In the genomic region with DNA sequence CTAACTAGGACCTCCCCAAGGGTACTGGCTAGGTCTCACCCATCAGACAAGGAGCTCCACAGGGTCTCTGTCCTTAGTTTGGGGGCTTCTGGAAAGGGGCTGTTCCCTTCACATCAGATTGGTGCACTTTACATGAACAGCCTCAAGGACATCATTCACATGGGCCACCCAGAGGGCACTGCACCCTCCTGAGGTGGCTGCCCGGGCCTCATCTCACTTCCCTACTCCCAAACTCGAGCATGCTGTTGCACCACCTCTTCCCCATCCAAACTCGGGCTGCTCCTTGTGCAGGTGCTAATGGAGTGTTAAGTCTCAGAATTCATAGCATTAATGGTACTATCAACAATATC, we compare ENCODE assay signal across 17 cellular contexts. TPM values are rescaled to one million over a fixed set of nuclear protein-coding genes. Genes with fewer than 3 reads are reported as not detected.
DNase-seq lines count a peak whose midpoint lies in the region; ATAC-seq, FAIRE-seq and TF ChIP-seq lines count a peak whose summit lies in the region.
"Had no signal": no experiment of that assay in that cellular context is flagged by ENCODE, and none has a peak within 500 bp of the region (broad histone marks: within the 10 kb centered on the region; RNA-seq: fewer than 3 reads in every experiment).

No MANE protein-coding gene starts in this region.

- no peaks in the 10 kb centered on the region for H3K9me3 ChIP-seq in CD4-positive, alpha-beta T cell (ENCODE audit: control insufficient read depth, low read length)
- no peaks in the 10 kb centered on the region for H3K9me3 ChIP-seq in GM12878 (replicated peaks; ENCODE audit: control insufficient read depth, insufficient read depth, low read length)
- H3K9me3 ChIP-seq: thoracic aorta had no signal

- H3K4me3 Mint-ChIP-seq in CD4-positive, alpha-beta T cell: no peak overlapping the region
- H3K4me3 Mint-ChIP-seq in GM23338: no peak overlapping the region
- H3K4me3 Mint-ChIP-seq: mesothelial cell of epicardium; T-helper 2 cell treated with Interferon-gamma antibody and Interleukin-4, amounts not matched to agents 5 μg/mL and 100 μg/mL, for 36 hours had no signal

- no peaks in the 10 kb centered on the region for H3K9me3 Mint-ChIP-seq in CD4-positive, alpha-beta T cell
- H3K9me3 Mint-ChIP-seq in GM23338: no peaks in the 10 kb centered on the region
- H3K9me3 Mint-ChIP-seq: mesothelial cell of epicardium; T-helper 2 cell treated with Interferon-gamma antibody and Interleukin-4, amounts not matched to agents 5 μg/mL and 100 μg/mL, for 36 hours had no signal

- no peaks in the 10 kb centered on the region for H3F3A ChIP-seq in GM23338 (replicated peaks; ENCODE audit: low read depth)

- H3K27me3 Mint-ChIP-seq in CD4-positive, alpha-beta T cell: no peaks in the 10 kb centered on the region
- H3K27me3 Mint-ChIP-seq in GM23338 (ENCODE audit: insufficient read depth, low read depth, poor library complexity): peaks cover 1% of the 10 kb centered on the region

- H4K20me1 ChIP-seq in GM12878 (ENCODE audit: control insufficient read depth, insufficient read depth): no peaks in the 10 kb centered on the region
- H4K20me1 ChIP-seq in GM23338 (replicated peaks; ENCODE audit: insufficient read depth): no peaks in the 10 kb centered on the region

- H2AFZ ChIP-seq in GM12878 (ENCODE audit: control insufficient read depth, low read depth, low read length) (no peak overlapping the region), GM23338 (no peak overlapping the region)
- H2AFZ ChIP-seq: hepatocyte had no signal

- H3K9me2 ChIP-seq in GM23338 (ENCODE audit: insufficient read depth): no peaks in the 10 kb centered on the region

- H3K27ac Mint-ChIP-seq in CD4-positive, alpha-beta T cell: peak overlapping the region; percentile 65
- no peak overlapping the region for H3K27ac Mint-ChIP-seq in GM23338
- H3K27ac Mint-ChIP-seq: mesothelial cell of epicardium; T-helper 2 cell treated with Interferon-gamma antibody and Interleukin-4, amounts not matched to agents 5 μg/mL and 100 μg/mL, for 36 hours had no signal

- peak; percentile 8; the same call in 1 of the 2 replicates for TF ChIP-seq POLR2A in GM12878 (IDR thresholded peaks at IDR 0.05; ENCODE audit: low read depth, low read length)

- peaks cover 72% of the 10 kb centered on the region for H3K4me1 ChIP-seq in GM12878 (ENCODE audit: control insufficient read depth, insufficient read depth, low read length)
- no peaks in the 10 kb centered on the region for H3K4me1 ChIP-seq in GM23338 (ENCODE audit: insufficient read depth)

- in situ Hi-C loops in GM12878 (cut with MboI): no loop called here

- no peaks in the 10 kb centered on the region for H3K36me3 Mint-ChIP-seq in CD4-positive, alpha-beta T cell (ENCODE audit: low read depth)
- H3K36me3 Mint-ChIP-seq in GM23338 (ENCODE audit: low read depth): no peaks in the 10 kb centered on the region
- H3K36me3 Mint-ChIP-seq: mesothelial cell of epicardium had no signal

- no peak for DNase-seq in CD4-positive, alpha-beta T cell
- DNase-seq in GM12878 (ENCODE audit: low read depth, low spot score) (no peak), NCI-H524 treated with DMSO at 0.1 percent for 48 hours (lab: John Stamatoyannopoulos, UW) (no peak), GM23338 (ENCODE audit: low spot score) (no peak), CD1c-positive myeloid dendritic cell (ENCODE audit: extremely low spot score) (no peak)
- DNase-seq: GDM1, NCI-H1694, Right ventricle myocardium superior had no signal

- no peak for TF ChIP-seq CTCF in CD4-positive, alpha-beta T cell (IDR thresholded peaks at IDR 0.05)
- no peak for TF ChIP-seq CTCF in GM12878 (IDR thresholded peaks at IDR 0.05 in 2 of 3, conservative IDR thresholded peaks at IDR 0.05 in 1 of 3; ENCODE audit: control insufficient read depth in 2 of 3, extremely low read depth in 1 of 3, insufficient read depth in 1 of 3, low read depth in 3 of 3, low read length in 3 of 3)
- TF ChIP-seq CTCF in GM23338 (conservative IDR thresholded peaks at IDR 0.05; ENCODE audit: low read depth in 2 of 2): no peak

- TF ChIP-seq RAD21 in GM12878 (IDR thresholded peaks at IDR 0.05; ENCODE audit: insufficient read depth, low read depth, low read length): no peak

- H3K27me3 ChIP-seq in CD4-positive, alpha-beta T cell (ENCODE audit: control insufficient read depth, insufficient read depth, low read length): no peaks in the 10 kb centered on the region
- H3K27me3 ChIP-seq in GM12878 (replicated peaks in 1 of 2; ENCODE audit: control insufficient read depth in 2 of 2, insufficient read depth in 2 of 2, low read length in 1 of 2) (no peaks in the 10 kb centered on the region), GM23338 (ENCODE audit: insufficient read depth) (no peaks in the 10 kb centered on the region)
- H3K27me3 ChIP-seq: hepatocyte had no signal

- H3K4me1 Mint-ChIP-seq in CD4-positive, alpha-beta T cell (ENCODE audit: low read depth): peaks cover 6% of the 10 kb centered on the region
- peaks cover 21% of the 10 kb centered on the region; the same call in 2 of the 3 replicates for H3K4me1 Mint-ChIP-seq in GM23338

- POLR2A ChIA-PET in CD4-positive, alpha-beta T cell (lab: Charles Lee): no interaction called here
- POLR2A ChIA-PET in GM12878 (lab: Charles Lee): interaction anchor here (0.5 to 3.1 kb wide), 10 partner anchors 8 to 101 kb away, joined by 3 to 19 read pairs (median 6); partner anchors contain the start of gene RAB11A

- SMC1A ChIA-PET in GM12878 (lab: Charles Lee; ENCODE audit: uncharacterized antibody, unreplicated experiment): interaction anchor here (0.7 to 6.6 kb wide), 30 partner anchors 11 to 582 kb away, joined by 3 to 70 read pairs (median 5); partner anchors contain the start of genes DENND4A and RAB11A

- TF ChIP-seq EP300 in GM12878 (IDR thresholded peaks at IDR 0.05; ENCODE audit: borderline replicate concordance in 1 of 2, control insufficient read depth in 1 of 2, low read depth in 2 of 2, low read length in 2 of 2): no peak

- H3K4me3 ChIP-seq in GM12878 (no peak overlapping the region), GM23338 (no peak overlapping the region)
- H3K4me3 ChIP-seq: hepatocyte had no signal

- H3K79me2 ChIP-seq in GM12878 (ENCODE audit: control insufficient read depth, insufficient read depth, low read length) (no peaks in the 10 kb centered on the region), GM23338 (replicated peaks; ENCODE audit: insufficient read depth) (no peaks in the 10 kb centered on the region)
- H3K79me2 ChIP-seq: hepatocyte had no signal

- no peak for ATAC-seq in CD4-positive, alpha-beta T cell (ENCODE audit: poor library complexity)
- peak; percentile 2 for ATAC-seq in GM19025 (IDR thresholded peaks at IDR 0.05; ENCODE audit: low read depth, unreplicated experiment)
- ATAC-seq in HG03432 (IDR thresholded peaks at IDR 0.05; ENCODE audit: unreplicated experiment): peak; percentile 15
- ATAC-seq in GM12878: no peak
- ATAC-seq in GM23338: no peak
- ATAC-seq in GM21723 (IDR thresholded peaks at IDR 0.05; ENCODE audit: unreplicated experiment): no peak

- RAD21 ChIA-PET in GM12878 (lab: Charles Lee; ENCODE audit: unreplicated experiment): interaction anchor here (0.6 to 3.7 kb wide), 39 partner anchors 11 to 508 kb away, joined by 3 to 61 read pairs (median 4); partner anchors contain the start of genes DIS3L, INTS14 and RAB11A

- peaks cover 0 to 1% of the 10 kb centered on the region in 2 experiments; a peak in 2 of 4 replicates for H3K36me3 ChIP-seq in GM12878 (ENCODE audit: control insufficient read depth in 2 of 2, insufficient read depth in 2 of 2, low read length in 1 of 2)
- no peaks in the 10 kb centered on the region for H3K36me3 ChIP-seq in GM23338 (ENCODE audit: insufficient read depth)
- H3K36me3 ChIP-seq: thoracic aorta had no signal

- intact Hi-C loops in CD4-positive, alpha-beta T cell (cut with DNase I, micrococcal nuclease): no loop called here
- intact Hi-C loops in GM12878 (cut with micrococcal nuclease; ENCODE audit: unreplicated experiment): loop anchor here (2.0 kb wide), 2 partner anchors 65 to 91 kb away; no protein-coding TSS in a partner anchor

- H3K9ac ChIP-seq in GM12878 (ENCODE audit: control insufficient read depth, insufficient read depth, low read length): no peak overlapping the region; the same call in 1 of the 2 replicates

- H3K4me2 ChIP-seq in GM12878 (ENCODE audit: control insufficient read depth, insufficient read depth) (peak overlapping the region; percentile 90), GM23338 (no peak overlapping the region)

- BruUV-seq in GM12878 (replicated peaks; lab: Mats Ljungman, UMichigan): no TSS peak

- H3K27ac ChIP-seq in CD4-positive, alpha-beta T cell (ENCODE audit: low read depth, low read length): no peak overlapping the region
- H3K27ac ChIP-seq in GM12878 (ENCODE audit: control insufficient read depth, insufficient read depth) (peak overlapping the region; percentile 85), GM23338 (ENCODE audit: low read depth) (no peak overlapping the region)
- H3K27ac ChIP-seq: hepatocyte, thoracic aorta had no signal

- CTCF ChIA-PET in CD4-positive, alpha-beta T cell (lab: Charles Lee): no interaction called here
- CTCF ChIA-PET in GM12878 (lab: Yijun Ruan, JAX): interaction anchor here (0.6 to 4.5 kb wide), 30 partner anchors 8 to 581 kb away, joined by 3 to 42 read pairs (median 6); partner anchors contain the start of gene RAB11A

- no peak for FAIRE-seq in GM12878 (lab: Jason Lieb, UNC)
- FAIRE-seq: D721Med, endometrium had no signal

- 10% methylated on average over 3 of the region's 3 CpGs for WGBS in GM12878 (ENCODE audit: insufficient coverage, insufficient replicate concordance, low lambda C conversion rate, missing lambda C conversion rate)

RNA-seq across cellular contexts. Expression of gene RAB11A, which starts 48.1 kb away (rescaled TPM):
- 100 to 1,000 TPM in 1 of 2 experiments, 10 to 100 TPM in 1; 98.5 to 102 TPM for total RNA-seq in CD4-positive, alpha-beta T cell
- total RNA-seq in GM12878 (2013; cell fraction: nucleolus; rRNA removed): 70.8 and 70.9 TPM in 2 replicates
- 128 and 141 TPM in 2 replicates for total RNA-seq in GM12878 (2014; rRNA removed)
- total RNA-seq in GM12878 (2014; rRNA removed; fragmentation: Illumina TruSeq; extraction: Trizol): 148 and 152 TPM in 2 replicates
- total RNA-seq in GM12878 (2021): 182 and 204 TPM in 2 replicates
- 108 TPM for polyA plus RNA-seq in GM12878 (2011; ENCODE audit: low read depth)
- polyA plus RNA-seq in GM12878 (2011; rRNA removed): 387 and 412 TPM in 2 replicates
- 245 and 314 TPM in 2 replicates for polyA plus RNA-seq in GM12878 (2011; cell fraction: cytosol; rRNA removed)
- polyA plus RNA-seq in GM12878 (2011; cell fraction: nucleus; rRNA removed): 170 and 179 TPM in 2 replicates
- 175 and 233 TPM in 2 replicates for polyA plus RNA-seq in GM12878 (2012)
- polyA plus RNA-seq in GM12878 (2014; fragmentation: Illumina TruSeq; extraction: Trizol): 274 and 338 TPM in 2 replicates
- 100 to 1,000 TPM; 155 to 179 TPM for polyA plus RNA-seq in GM12878 (2014; fragmentation: Nextera tagmentation; extraction: Ambion mirVana)
- polyA plus RNA-seq in GM12878 (2014; rRNA removed): 218 and 266 TPM in 2 replicates
- 100 to 1,000 TPM; 275 to 291 TPM for polyA plus RNA-seq in GM12878 (2016; fragmentation: Nextera tagmentation; extraction: Ambion mirVana)
- 143 and 310 TPM in 2 replicates for polyA minus RNA-seq in GM12878 (2011; rRNA and poly(A)+ RNA removed)
- polyA minus RNA-seq in GM12878 (2011; cell fraction: cytosol; rRNA and poly(A)+ RNA removed): 48.4 and 63.4 TPM in 2 replicates
- polyA minus RNA-seq in GM12878 (2011; cell fraction: nucleus; rRNA and poly(A)+ RNA removed): 14.7 and 27.4 TPM in 2 replicates
- 239 and 251 TPM in 2 replicates for total RNA-seq in GM23338 (2014; rRNA removed; shearing (Covaris generic))
- polyA plus RNA-seq in GM23338 (2016; fragmentation: Nextera tagmentation; extraction: Ambion mirVana): 327 and 369 TPM in 2 replicates

Comparison
In these comparisons a context has a peak if more than half of its experiments do, and no peak if none do; other contexts are left out.
1. ATAC-seq: peak in GM19025 (single experiment) and HG03432 (single experiment); none in CD4-positive, alpha-beta T cell (single experiment), GM12878 (single experiment), GM23338 (single experiment) and GM21723 (single experiment).